ENCODE assay signal across 8 cellular contexts in genomic region chr3:140941090-140941433, GRCh38. TPM values are rescaled to one million over a fixed set of nuclear protein-coding genes. Genes with fewer than 3 reads are reported as not detected.
DNase-seq lines count a peak whose midpoint lies in the region; ATAC-seq and TF ChIP-seq lines count a peak whose summit lies in the region.

No MANE protein-coding gene starts in this region.

- peak overlapping the region; percentile 57 for H3K4me3 ChIP-seq in iPS-15b (ENCODE audit: low read depth, low read length)

- no peaks in the 10 kb centered on the region for H3K36me3 Mint-ChIP-seq in HFFc6 (ENCODE audit: low read depth)
- H3K36me3 Mint-ChIP-seq in activated T-helper 17 cell treated with anti-CD3 and anti-CD28 coated beads, Interleukin-2, amount 50 U/mL, for 72 hours (ENCODE audit: low read depth) = peaks cover 19% of the 10 kb centered on the region
- H3K36me3 Mint-ChIP-seq in stimulated activated memory B cell treated with anti-CD40 and anti-IgM and Interleukin-4, amounts not matched to agents 10 μg/mL and 1 μg/mL and 100 μg/mL, for 72 hours = no peaks in the 10 kb centered on the region

- DNase-seq in HFFc6 = no peak
- no peak for DNase-seq in occipital lobe (lab: John Stamatoyannopoulos, UW)
- DNase-seq in NCI-H1930 (lab: John Stamatoyannopoulos, UW) = no peak

- no peaks in the 10 kb centered on the region for H3K4me1 ChIP-seq in iPS-15b (ENCODE audit: control insufficient read depth, insufficient read depth, low read length)

- H3K36me3 ChIP-seq in iPS-15b (ENCODE audit: control insufficient read depth, insufficient read depth, low read length) = no peaks in the 10 kb centered on the region

- H3K4me3 Mint-ChIP-seq in HFFc6 = peak overlapping the region; percentile 95
- peak overlapping the region; percentile 96 for H3K4me3 Mint-ChIP-seq in activated T-helper 17 cell treated with anti-CD3 and anti-CD28 coated beads, Interleukin-2, amount 50 U/mL, for 72 hours
- H3K4me3 Mint-ChIP-seq in stimulated activated memory B cell treated with anti-CD40 and anti-IgM and Interleukin-4, amounts not matched to agents 10 μg/mL and 1 μg/mL and 100 μg/mL, for 72 hours = peak overlapping the region; percentile 99

- no peak for ATAC-seq in activated T-helper 17 cell treated with anti-CD3 and anti-CD28 coated beads, Interleukin-2, amount 50 U/mL, for 72 hours (replicated peaks)
- ATAC-seq in stimulated activated memory B cell treated with anti-CD40 and anti-IgM and Interleukin-4, amounts not matched to agents 10 μg/mL and 1 μg/mL and 100 μg/mL, for 72 hours = no peak
- ATAC-seq in HG03378 (IDR thresholded peaks at IDR 0.05; ENCODE audit: unreplicated experiment) (no peak), HG02588 (IDR thresholded peaks at IDR 0.05; ENCODE audit: unreplicated experiment) (no peak)

- H3K27me3 ChIP-seq in iPS-15b (ENCODE audit: control insufficient read depth, insufficient read depth, low read length) = no peaks in the 10 kb centered on the region

- peaks cover 36% of the 10 kb centered on the region for H3K4me1 Mint-ChIP-seq in HFFc6 (ENCODE audit: low read depth)
- H3K4me1 Mint-ChIP-seq in activated T-helper 17 cell treated with anti-CD3 and anti-CD28 coated beads, Interleukin-2, amount 50 U/mL, for 72 hours = peaks cover 17% of the 10 kb centered on the region
- H3K4me1 Mint-ChIP-seq in stimulated activated memory B cell treated with anti-CD40 and anti-IgM and Interleukin-4, amounts not matched to agents 10 μg/mL and 1 μg/mL and 100 μg/mL, for 72 hours = peaks cover 40% of the 10 kb centered on the region

- H3K27me3 Mint-ChIP-seq in HFFc6 (ENCODE audit: insufficient read depth) = peaks cover 2% of the 10 kb centered on the region; the same call in 1 of the 2 replicates
- peaks cover 2% of the 10 kb centered on the region for H3K27me3 Mint-ChIP-seq in activated T-helper 17 cell treated with anti-CD3 and anti-CD28 coated beads, Interleukin-2, amount 50 U/mL, for 72 hours
- H3K27me3 Mint-ChIP-seq in stimulated activated memory B cell treated with anti-CD40 and anti-IgM and Interleukin-4, amounts not matched to agents 10 μg/mL and 1 μg/mL and 100 μg/mL, for 72 hours = no peaks in the 10 kb centered on the region

- TF ChIP-seq CTCF in HFFc6 (IDR thresholded peaks at IDR 0.05) = no peak

- no peak overlapping the region for H3K9ac ChIP-seq in iPS-15b (ENCODE audit: low read depth, low read length)

- no peaks in the 10 kb centered on the region; the same call in 1 of the 2 replicates for H3K9me3 Mint-ChIP-seq in HFFc6
- peaks cover 4% of the 10 kb centered on the region for H3K9me3 Mint-ChIP-seq in activated T-helper 17 cell treated with anti-CD3 and anti-CD28 coated beads, Interleukin-2, amount 50 U/mL, for 72 hours
- peaks cover 5% of the 10 kb centered on the region for H3K9me3 Mint-ChIP-seq in stimulated activated memory B cell treated with anti-CD40 and anti-IgM and Interleukin-4, amounts not matched to agents 10 μg/mL and 1 μg/mL and 100 μg/mL, for 72 hours

- H3K9me3 ChIP-seq in iPS-15b (ENCODE audit: control insufficient read depth, insufficient read depth, low read length) = no peaks in the 10 kb centered on the region

- peak overlapping the region; percentile 97 for H3K27ac Mint-ChIP-seq in HFFc6
- H3K27ac Mint-ChIP-seq in activated T-helper 17 cell treated with anti-CD3 and anti-CD28 coated beads, Interleukin-2, amount 50 U/mL, for 72 hours = peak overlapping the region; percentile 94
- peak overlapping the region; percentile 98 for H3K27ac Mint-ChIP-seq in stimulated activated memory B cell treated with anti-CD40 and anti-IgM and Interleukin-4, amounts not matched to agents 10 μg/mL and 1 μg/mL and 100 μg/mL, for 72 hours

RNA-seq across cellular contexts. Expression of gene SLC25A36, which starts 0.6 kb away (rescaled TPM):
- total RNA-seq in HFFc6 (2021; fragmentation: NEBNext Ultra II Directional; extraction: Animal tissue kit (Norgen Biotek cat#: 25700)) = 10 to 100 TPM; 30.3 to 32.4 (median 30.9) TPM
- 10 to 100 TPM; 46.1 to 83.9 TPM for total RNA-seq in activated T-helper 17 cell treated with anti-CD3 and anti-CD28 coated beads, Interleukin-2, amount 50 U/mL, for 72 hours
- total RNA-seq in occipital lobe = 228 TPM
